Comparison of ENCODE assay signal across 16 cellular contexts in genomic region chr20:63090682-63091571, GRCh38.
DNase-seq lines count a peak whose midpoint lies in the region; ATAC-seq, FAIRE-seq and TF ChIP-seq lines count a peak whose summit lies in the region.
"Had no signal": no experiment of that assay in that cellular context is flagged by ENCODE, and none has a peak within 500 bp of the region (broad histone marks: within the 10 kb centered on the region; RNA-seq: fewer than 3 reads in every experiment).

No MANE protein-coding gene starts in this region.

- no peak overlapping the region for H3K4me3 Mint-ChIP-seq in activated naive CD4-positive, alpha-beta T cell treated with anti-CD3 and anti-CD28 coated beads, Interleukin-2, amount 50 U/mL, for 24 hours
- H3K4me3 Mint-ChIP-seq: neural crest cell; T-helper 1 cell treated with Interleukin-12 subunit alpha and Interleukin-12 subunit beta and Interleukin-4 antibody, amounts not matched to agents 30 μg/mL and 1 μg/mL, for 36 hours had no signal

- TF ChIP-seq RAD21 in HepG2 (CRISPR knock-in tag; IDR thresholded peaks at IDR 0.05), result no peak

- no peak overlapping the region for H3K4me2 ChIP-seq in HepG2 (ENCODE audit: low read depth, low read length)

- no peaks in the 10 kb centered on the region for H3K79me2 ChIP-seq in HepG2 (ENCODE audit: insufficient read depth, low read length)

- 73 to 84% (median 80%) methylated on average over 20 to 30 of the region's 30 CpGs for WGBS in adrenal gland, 4 donors
- WGBS in HepG2 (ENCODE audit: low lambda C conversion rate), result 35% methylated on average over 26 of the region's 30 CpGs
- WGBS in aorta, 2 donors, result 78 to 84% methylated on average over 30 of the region's 30 CpGs

- H3K27me3 ChIP-seq in adrenal gland, result peaks cover 5% of the 10 kb centered on the region
- peaks cover 37 to 89% of the 10 kb centered on the region in 2 experiments for H3K27me3 ChIP-seq in HepG2 (ENCODE audit: control insufficient read depth in 1 of 2, insufficient read depth in 2 of 2, low read length in 2 of 2)
- no peaks in the 10 kb centered on the region for H3K27me3 ChIP-seq in aorta (ENCODE audit: control insufficient read depth in 1 of 2, insufficient read depth in 2 of 2, low read length in 1 of 2)
- H3K27me3 ChIP-seq: brain microvascular endothelial cell had no signal

- no peaks in the 10 kb centered on the region for H3K36me3 Mint-ChIP-seq in activated naive CD4-positive, alpha-beta T cell treated with anti-CD3 and anti-CD28 coated beads, Interleukin-2, amount 50 U/mL, for 24 hours

- no peak for TF ChIP-seq EP300 in HepG2 (IDR thresholded peaks at IDR 0.05; ENCODE audit: low read depth in 2 of 2, low read length in 2 of 2)
- TF ChIP-seq EP300 in HepG2 (CRISPR knock-in tag; IDR thresholded peaks at IDR 0.05; ENCODE audit: borderline replicate concordance), result no peak

- no peaks in the 10 kb centered on the region for H3K9me3 ChIP-seq in adrenal gland (replicated peaks in 1 of 3)
- no peaks in the 10 kb centered on the region for H3K9me3 ChIP-seq in HepG2 (ENCODE audit: low read length)
- no peaks in the 10 kb centered on the region for H3K9me3 ChIP-seq in aorta (ENCODE audit: control insufficient read depth, low read length)

- CTCF ChIA-PET in HepG2 (lab: Yijun Ruan, JAX; ENCODE audit: low intra/inter-chr PET ratio, low total read pairs), result no interaction called here

- H3K4me1 Mint-ChIP-seq in activated naive CD4-positive, alpha-beta T cell treated with anti-CD3 and anti-CD28 coated beads, Interleukin-2, amount 50 U/mL, for 24 hours, result no peaks in the 10 kb centered on the region
- H3K4me1 Mint-ChIP-seq: neural crest cell had no signal

- no peaks in the 10 kb centered on the region for H3K9me3 Mint-ChIP-seq in activated naive CD4-positive, alpha-beta T cell treated with anti-CD3 and anti-CD28 coated beads, Interleukin-2, amount 50 U/mL, for 24 hours
- H3K9me3 Mint-ChIP-seq: neural crest cell; T-helper 1 cell treated with Interleukin-12 subunit alpha and Interleukin-12 subunit beta and Interleukin-4 antibody, amounts not matched to agents 30 μg/mL and 1 μg/mL, for 36 hours had no signal

- H3K27ac ChIP-seq in adrenal gland (no peak overlapping the region), HepG2 (ENCODE audit: extremely low read length, insufficient read depth, low read length) (no peak overlapping the region), aorta (ENCODE audit: low read depth in 1 of 2, low read length in 2 of 2) (no peak overlapping the region)
- H3K27ac ChIP-seq: brain microvascular endothelial cell had no signal

- POLR2A ChIA-PET in HepG2 (lab: Yijun Ruan, JAX), result no interaction called here

- H3K4me1 ChIP-seq in adrenal gland (replicated peaks in 1 of 2) (no peaks in the 10 kb centered on the region), HepG2 (ENCODE audit: insufficient read depth, low read length) (no peaks in the 10 kb centered on the region), aorta (ENCODE audit: control insufficient read depth in 1 of 2, insufficient read depth in 2 of 2, low read length in 2 of 2) (no peaks in the 10 kb centered on the region)

- DNase-seq in activated naive CD4-positive, alpha-beta T cell (lab: John Stamatoyannopoulos, UW), result no peak
- DNase-seq in adrenal gland, result peak in 4 of 7 donors; percentile 2 to 38 (median 10)
- no peak for DNase-seq in HepG2 (ENCODE audit: low spot score)
- DNase-seq in aorta, result peak; percentile 23 to 69
- DNase-seq in NCI-H774 (lab: John Stamatoyannopoulos, UW), result no peak
- no peak for DNase-seq in stimulated activated naive CD4-positive, alpha-beta T cell (lab: John Stamatoyannopoulos, UW)
- DNase-seq: brain microvascular endothelial cell; effector CD4-positive, alpha-beta T cell; mammary epithelial cell; NCI-H187 treated with DMSO at 0.1 percent for 48 hours; NCI-H524; trophoblast cell had no signal

- H3K36me3 ChIP-seq in adrenal gland (replicated peaks in 1 of 2) (no peaks in the 10 kb centered on the region), HepG2 (replicated peaks in 1 of 2; ENCODE audit: control insufficient read depth in 1 of 2, insufficient read depth in 2 of 2, low read length in 2 of 2) (no peaks in the 10 kb centered on the region), aorta (ENCODE audit: control insufficient read depth in 1 of 2, insufficient read depth in 2 of 2, low read length in 1 of 2) (no peaks in the 10 kb centered on the region)
- H3K36me3 ChIP-seq: brain microvascular endothelial cell had no signal

- no peak overlapping the region for H3K9ac ChIP-seq in HepG2 (ENCODE audit: insufficient read depth, low read depth, low read length)

- intact Hi-C loops in adrenal gland (cut with DNase I), result no loop called here
- intact Hi-C loops in HepG2 (cut with micrococcal nuclease; ENCODE audit: unreplicated experiment), result no loop called here
- intact Hi-C loops in aorta (cut with DNase I), result no loop called here

- no peak for FAIRE-seq in HepG2 (lab: Jason Lieb, UNC)
- FAIRE-seq: GM19239 had no signal

- H3K27ac Mint-ChIP-seq in activated naive CD4-positive, alpha-beta T cell treated with anti-CD3 and anti-CD28 coated beads, Interleukin-2, amount 50 U/mL, for 24 hours, result peak overlapping the region; percentile 30
- H3K27ac Mint-ChIP-seq: T-helper 1 cell treated with Interleukin-12 subunit alpha and Interleukin-12 subunit beta and Interleukin-4 antibody, amounts not matched to agents 30 μg/mL and 1 μg/mL, for 36 hours had no signal

- TF ChIP-seq CTCF in adrenal gland (IDR thresholded peaks at IDR 0.05), result no peak
- no peak for TF ChIP-seq CTCF in HepG2 (CRISPR knock-in tag; IDR thresholded peaks at IDR 0.05)

- BruUV-seq in HepG2 (replicated peaks; lab: Mats Ljungman, UMichigan), result no TSS peak

- no peak overlapping the region for H2AFZ ChIP-seq in HepG2 (ENCODE audit: low read length)

- TF ChIP-seq POLR2A in adrenal gland (IDR thresholded peaks at IDR 0.05) (no peak), HepG2 (IDR thresholded peaks at IDR 0.05; ENCODE audit: insufficient read depth in 1 of 2, low read depth in 2 of 2, low read length in 2 of 2) (no peak)

- H3K4me3 ChIP-seq in adrenal gland, result no peak overlapping the region
- no peak overlapping the region for H3K4me3 ChIP-seq in HepG2 (replicated peaks in 1 of 3; ENCODE audit: insufficient read depth in 1 of 3, low read depth in 2 of 3, low read length in 3 of 3)
- H3K4me3 ChIP-seq in aorta (ENCODE audit: low read length in 2 of 2), result no peak overlapping the region

- ATAC-seq in HepG2, result no peak
- no peak for ATAC-seq in aorta (ENCODE audit: low FRiP score)

- H3K27me3 Mint-ChIP-seq in activated naive CD4-positive, alpha-beta T cell treated with anti-CD3 and anti-CD28 coated beads, Interleukin-2, amount 50 U/mL, for 24 hours, result peaks cover 6% of the 10 kb centered on the region

- no peaks in the 10 kb centered on the region; the same call in 1 of the 2 replicates for H4K20me1 ChIP-seq in HepG2 (ENCODE audit: insufficient read depth, low read length)

- in situ Hi-C loops in HepG2 (cut with HindIII; ENCODE audit: extremely low pct_ligation_motif_present, low pct_unique_long_range_greater_than_20kb), result no loop called here

TF ChIP-seq in HepG2, 621 proteins besides CTCF, POLR2A, EP300 and RAD21:
- TF ChIP-seq ZNF225 (CRISPR knock-in tag; IDR thresholded peaks at IDR 0.05), result 0 out of 2 replicates have a peak, but pooled peaks have one; percentile 17
- TF ChIP-seq ZNF720 (CRISPR knock-in tag; IDR thresholded peaks at IDR 0.05), result no peak
TF ChIP-seq in HepG2: peak in this region for 1.

Comparison
In these comparisons a context has a peak if more than half of its experiments do, and no peak if none do; other contexts are left out.
1. DNase-seq: peak in adrenal gland (4 of 7) and aorta (2 of 2); none in activated naive CD4-positive, alpha-beta T cell (0 of 4), HepG2 (single experiment), NCI-H774 (single experiment) and stimulated activated naive CD4-positive, alpha-beta T cell (0 of 6).